Comparison of ENCODE assay signal across 1 cellular context in the genomic region with DNA sequence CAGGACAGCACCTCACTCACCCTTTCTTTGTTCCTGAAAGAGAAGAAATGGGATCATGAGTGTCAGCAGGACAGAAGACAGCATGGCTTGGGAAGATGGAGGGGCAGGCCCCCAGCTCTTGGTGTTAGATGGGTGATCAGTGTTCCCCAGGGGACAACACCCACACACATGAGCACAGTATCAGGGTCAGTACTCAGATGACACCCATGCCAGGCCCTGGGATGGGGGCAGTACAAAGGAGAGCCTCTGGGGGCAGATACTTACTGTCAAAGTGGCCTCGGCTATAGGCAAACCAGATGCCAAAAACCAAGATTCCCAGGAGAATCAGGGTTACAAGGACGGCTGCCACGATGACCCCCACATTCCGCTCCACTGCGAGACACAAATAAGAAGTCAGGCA.
TF ChIP-seq lines count a peak whose summit lies in the region.

No MANE protein-coding gene starts in this region.

TF ChIP-seq in GM23338, 12 proteins besides CTCF, POLR2A, EP300 and RAD21 (continued from another document):
- TF ChIP-seq, protein P1, sequence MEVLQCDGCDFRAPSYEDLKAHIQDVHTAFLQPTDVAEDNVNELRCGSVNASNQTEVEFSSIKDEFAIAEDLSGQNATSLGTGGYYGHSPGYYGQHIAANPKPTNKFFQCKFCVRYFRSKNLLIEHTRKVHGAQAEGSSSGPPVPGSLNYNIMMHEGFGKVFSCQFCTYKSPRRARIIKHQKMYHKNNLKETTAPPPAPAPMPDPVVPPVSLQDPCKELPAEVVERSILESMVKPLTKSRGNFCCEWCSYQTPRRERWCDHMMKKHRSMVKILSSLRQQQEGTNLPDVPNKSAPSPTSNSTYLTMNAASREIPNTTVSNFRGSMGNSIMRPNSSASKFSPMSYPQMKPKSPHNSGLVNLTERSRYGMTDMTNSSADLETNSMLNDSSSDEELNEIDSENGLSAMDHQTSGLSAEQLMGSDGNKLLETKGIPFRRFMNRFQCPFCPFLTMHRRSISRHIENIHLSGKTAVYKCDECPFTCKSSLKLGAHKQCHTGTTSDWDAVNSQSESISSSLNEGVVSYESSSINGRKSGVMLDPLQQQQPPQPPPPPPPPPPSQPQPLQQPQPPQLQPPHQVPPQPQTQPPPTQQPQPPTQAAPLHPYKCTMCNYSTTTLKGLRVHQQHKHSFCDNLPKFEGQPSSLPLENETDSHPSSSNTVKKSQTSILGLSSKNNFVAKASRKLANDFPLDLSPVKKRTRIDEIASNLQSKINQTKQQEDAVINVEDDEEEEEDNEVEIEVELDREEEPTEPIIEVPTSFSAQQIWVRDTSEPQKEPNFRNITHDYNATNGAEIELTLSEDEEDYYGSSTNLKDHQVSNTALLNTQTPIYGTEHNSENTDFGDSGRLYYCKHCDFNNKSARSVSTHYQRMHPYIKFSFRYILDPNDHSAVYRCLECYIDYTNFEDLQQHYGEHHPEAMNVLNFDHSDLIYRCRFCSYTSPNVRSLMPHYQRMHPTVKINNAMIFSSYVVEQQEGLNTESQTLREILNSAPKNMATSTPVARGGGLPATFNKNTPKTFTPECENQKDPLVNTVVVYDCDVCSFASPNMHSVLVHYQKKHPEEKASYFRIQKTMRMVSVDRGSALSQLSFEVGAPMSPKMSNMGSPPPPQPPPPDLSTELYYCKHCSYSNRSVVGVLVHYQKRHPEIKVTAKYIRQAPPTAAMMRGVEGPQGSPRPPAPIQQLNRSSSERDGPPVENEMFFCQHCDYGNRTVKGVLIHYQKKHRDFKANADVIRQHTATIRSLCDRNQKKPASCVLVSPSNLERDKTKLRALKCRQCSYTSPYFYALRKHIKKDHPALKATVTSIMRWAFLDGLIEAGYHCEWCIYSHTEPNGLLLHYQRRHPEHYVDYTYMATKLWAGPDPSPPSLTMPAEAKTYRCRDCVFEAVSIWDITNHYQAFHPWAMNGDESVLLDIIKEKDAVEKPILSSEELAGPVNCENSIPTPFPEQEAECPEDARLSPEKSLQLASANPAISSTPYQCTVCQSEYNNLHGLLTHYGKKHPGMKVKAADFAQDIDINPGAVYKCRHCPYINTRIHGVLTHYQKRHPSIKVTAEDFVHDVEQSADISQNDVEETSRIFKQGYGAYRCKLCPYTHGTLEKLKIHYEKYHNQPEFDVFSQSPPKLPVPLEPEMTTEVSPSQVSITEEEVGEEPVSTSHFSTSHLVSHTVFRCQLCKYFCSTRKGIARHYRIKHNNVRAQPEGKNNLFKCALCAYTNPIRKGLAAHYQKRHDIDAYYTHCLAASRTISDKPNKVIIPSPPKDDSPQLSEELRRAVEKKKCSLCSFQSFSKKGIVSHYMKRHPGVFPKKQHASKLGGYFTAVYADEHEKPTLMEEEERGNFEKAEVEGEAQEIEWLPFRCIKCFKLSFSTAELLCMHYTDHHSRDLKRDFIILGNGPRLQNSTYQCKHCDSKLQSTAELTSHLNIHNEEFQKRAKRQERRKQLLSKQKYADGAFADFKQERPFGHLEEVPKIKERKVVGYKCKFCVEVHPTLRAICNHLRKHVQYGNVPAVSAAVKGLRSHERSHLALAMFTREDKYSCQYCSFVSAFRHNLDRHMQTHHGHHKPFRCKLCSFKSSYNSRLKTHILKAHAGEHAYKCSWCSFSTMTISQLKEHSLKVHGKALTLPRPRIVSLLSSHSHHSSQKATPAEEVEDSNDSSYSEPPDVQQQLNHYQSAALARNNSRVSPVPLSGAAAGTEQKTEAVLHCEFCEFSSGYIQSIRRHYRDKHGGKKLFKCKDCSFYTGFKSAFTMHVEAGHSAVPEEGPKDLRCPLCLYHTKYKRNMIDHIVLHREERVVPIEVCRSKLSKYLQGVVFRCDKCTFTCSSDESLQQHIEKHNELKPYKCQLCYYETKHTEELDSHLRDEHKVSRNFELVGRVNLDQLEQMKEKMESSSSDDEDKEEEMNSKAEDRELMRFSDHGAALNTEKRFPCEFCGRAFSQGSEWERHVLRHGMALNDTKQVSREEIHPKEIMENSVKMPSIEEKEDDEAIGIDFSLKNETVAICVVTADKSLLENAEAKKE (CRISPR knock-in tag; IDR thresholded peaks at IDR 0.05), result no peak
